Comparison of ENCODE assay signal across 1 cellular context in genomic region chr7:90266808-90267207, GRCh38.
TF ChIP-seq lines count a peak whose summit lies in the region.

No MANE protein-coding gene starts in this region.

TF ChIP-seq in SK-N-SH, 30 proteins besides CTCF, POLR2A, EP300 and RAD21 (continued from another document):
- TF ChIP-seq USF2 (IDR thresholded peaks at IDR 0.05; ENCODE audit: borderline replicate concordance, low read depth, low read length) (no peak), TCF12 (IDR thresholded peaks at IDR 0.05) (no peak), NFIC (IDR thresholded peaks at IDR 0.05; ENCODE audit: borderline replicate concordance) (peak; percentile 48; the same call in 1 of the 2 replicates), SIN3A (IDR thresholded peaks at IDR 0.05; ENCODE audit: borderline replicate concordance, low read depth, low read length) (no peak), GABPA (IDR thresholded peaks at IDR 0.05; ENCODE audit: low read depth) (no peak), IRF3 (IDR thresholded peaks at IDR 0.05; ENCODE audit: low read depth, low read length) (no peak)
